Comparison of ENCODE assay signal across 8 cellular contexts in genomic region chr12:124938066-124938465, GRCh38. TPM values are rescaled to one million over a fixed set of nuclear protein-coding genes. Genes with fewer than 3 reads are reported as not detected.
DNase-seq lines count a peak whose midpoint lies in the region; ATAC-seq and TF ChIP-seq lines count a peak whose summit lies in the region.
"Had no signal": no experiment of that assay in that cellular context is flagged by ENCODE, and none has a peak within 500 bp of the region (broad histone marks: within the 10 kb centered on the region; RNA-seq: fewer than 3 reads in every experiment).

No MANE protein-coding gene starts in this region.

- no peak for TF ChIP-seq CTCF in Peyer's patch (IDR thresholded peaks at IDR 0.05)

- no peak for TF ChIP-seq POLR2A in Peyer's patch (IDR thresholded peaks at IDR 0.05)

- H3K9ac ChIP-seq in iPS-18a (ENCODE audit: low read length) (peak overlapping the region; percentile 8), stomach smooth muscle (ENCODE audit: low read length in 2 of 2) (peak overlapping the region in 1 of 2 donors; percentile 83)

- H3K27ac ChIP-seq in Peyer's patch, result peak overlapping the region; percentile 89 to 97 (median 91)
- no peak overlapping the region for H3K27ac ChIP-seq in iPS-18a (ENCODE audit: low read length)
- peak overlapping the region; percentile 95 for H3K27ac ChIP-seq in stomach smooth muscle (ENCODE audit: low read length)

- H3K4me3 ChIP-seq in Peyer's patch, result peak overlapping the region in 1 of 4 donors; percentile 53
- no peak overlapping the region for H3K4me3 ChIP-seq in iPS-18a (ENCODE audit: low read length)
- H3K4me3 ChIP-seq in stomach smooth muscle (ENCODE audit: low read length in 2 of 2), result no peak overlapping the region

- no peaks in the 10 kb centered on the region for H3K9me3 ChIP-seq in Peyer's patch
- no peaks in the 10 kb centered on the region for H3K9me3 ChIP-seq in iPS-18a (ENCODE audit: control insufficient read depth, low read depth, low read length)
- H3K9me3 ChIP-seq in stomach smooth muscle (ENCODE audit: control insufficient read depth in 2 of 2, low read length in 2 of 2), result no peaks in the 10 kb centered on the region

- DNase-seq in Peyer's patch (no peak), HEK293T (ENCODE audit: extremely low spot score) (no peak), amygdala (lab: John Stamatoyannopoulos, UW) (no peak), SIG-M5 (lab: John Stamatoyannopoulos, UW) (no peak)
- DNase-seq: hippocampal formation had no signal

- H3K27me3 ChIP-seq in Peyer's patch (no peaks in the 10 kb centered on the region), iPS-18a (ENCODE audit: control insufficient read depth, insufficient read depth, low read length) (no peaks in the 10 kb centered on the region), stomach smooth muscle (ENCODE audit: control insufficient read depth in 1 of 2, insufficient read depth in 2 of 2, low read length in 2 of 2) (no peaks in the 10 kb centered on the region)

- CTCF ChIA-PET in HEK293T (lab: Yijun Ruan, JAX), result interaction anchor here (1.0 to 1.4 kb wide), 3 partner anchors 16 to 31 kb away, joined by 3 to 5 read pairs (median 3); no protein-coding TSS in a partner anchor

- H3K36me3 ChIP-seq in Peyer's patch (no peaks in the 10 kb centered on the region), iPS-18a (ENCODE audit: control insufficient read depth, low read depth, low read length) (no peaks in the 10 kb centered on the region), stomach smooth muscle (ENCODE audit: control insufficient read depth in 2 of 2, insufficient read depth in 2 of 2, low read length in 2 of 2) (no peaks in the 10 kb centered on the region)

- POLR2A ChIA-PET in HEK293T (lab: Yijun Ruan, JAX), result interaction anchor here (4.3 to 4.6 kb wide), 3 partner anchors 15 to 24 kb away, joined by 29 to 60 read pairs (median 59); partner anchors contain the start of gene UBC

- H3K4me1 ChIP-seq in Peyer's patch, result peaks cover 0 to 26% (median 13%) of the 10 kb centered on the region in 4 donors
- H3K4me1 ChIP-seq in iPS-18a (ENCODE audit: control insufficient read depth, low read depth, low read length), result peaks cover 9% of the 10 kb centered on the region
- peaks cover 14% of the 10 kb centered on the region for H3K4me1 ChIP-seq in stomach smooth muscle (ENCODE audit: control insufficient read depth, insufficient read depth, low read length)

- peak; percentile 24 for ATAC-seq in GM21526 (IDR thresholded peaks at IDR 0.05; ENCODE audit: low FRiP score, unreplicated experiment)

TF ChIP-seq in HEK293T, 16 proteins besides CTCF, POLR2A, EP300 and RAD21:
- no peak for TF ChIP-seq CTBP1 (IDR thresholded peaks at IDR 0.05; ENCODE audit: borderline replicate concordance)
- TF ChIP-seq BHLHE40 (IDR thresholded peaks at IDR 0.05; ENCODE audit: borderline replicate concordance), result no peak
- no peak for TF ChIP-seq FOXA1 (IDR thresholded peaks at IDR 0.05)

RNA-seq across cellular contexts. Expression of gene UBC, which starts 23.6 kb away (rescaled TPM):
- total RNA-seq in Peyer's patch, result 1,000 to 10,000 TPM in 3 of 4 donors, 100 to 1,000 TPM in 1; 898 to 2,531 (median 1,185) TPM

RNA-seq across cellular contexts. Expression of gene DHX37, which starts 50.9 kb away (rescaled TPM):
- 10 to 100 TPM in 3 of 4 donors, 1 to 10 TPM in 1; 9.5 to 42.1 (median 23.5) TPM for total RNA-seq in Peyer's patch

RNA-seq across cellular contexts. Expression of gene BRI3BP, which starts 55.4 kb away (rescaled TPM):
- 10 to 100 TPM; 13.2 to 55.2 (median 41.8) TPM for total RNA-seq in Peyer's patch
